Comparison of ENCODE assay signal across 2 cellular contexts in the genomic region with DNA sequence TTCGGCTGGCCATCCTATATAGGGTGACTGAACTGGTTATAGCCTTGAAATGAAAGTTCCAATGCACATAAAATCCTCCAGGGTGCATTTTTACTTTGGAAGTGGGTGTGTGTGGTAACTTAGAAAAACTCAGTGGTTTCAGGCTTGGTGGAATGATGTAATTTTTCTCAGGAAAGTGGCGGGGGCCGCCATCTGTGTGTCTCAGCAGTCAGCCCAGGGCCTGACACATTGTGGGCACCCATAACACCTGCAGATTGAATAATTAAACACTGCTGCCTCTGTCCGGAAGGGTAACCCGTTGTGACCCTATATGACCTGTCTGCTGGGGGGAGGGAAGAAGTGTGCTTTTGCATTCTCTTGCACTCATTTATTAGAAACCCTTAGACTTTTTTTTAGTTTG.
TF ChIP-seq lines count a peak whose summit lies in the region.

No MANE protein-coding gene starts in this region.

TF ChIP-seq in HEK293, 187 proteins besides CTCF, POLR2A, EP300 and RAD21:
- TF ChIP-seq PRDM1 (tag by site-specific recombination; IDR thresholded peaks at IDR 0.05): peak; percentile 10; the same call in 1 of the 2 replicates
- peak; percentile 23; the same call in 1 of the 2 replicates for TF ChIP-seq EGR2 (tag by site-specific recombination; IDR thresholded peaks at IDR 0.05; ENCODE audit: low read depth)
- TF ChIP-seq, protein P1, sequence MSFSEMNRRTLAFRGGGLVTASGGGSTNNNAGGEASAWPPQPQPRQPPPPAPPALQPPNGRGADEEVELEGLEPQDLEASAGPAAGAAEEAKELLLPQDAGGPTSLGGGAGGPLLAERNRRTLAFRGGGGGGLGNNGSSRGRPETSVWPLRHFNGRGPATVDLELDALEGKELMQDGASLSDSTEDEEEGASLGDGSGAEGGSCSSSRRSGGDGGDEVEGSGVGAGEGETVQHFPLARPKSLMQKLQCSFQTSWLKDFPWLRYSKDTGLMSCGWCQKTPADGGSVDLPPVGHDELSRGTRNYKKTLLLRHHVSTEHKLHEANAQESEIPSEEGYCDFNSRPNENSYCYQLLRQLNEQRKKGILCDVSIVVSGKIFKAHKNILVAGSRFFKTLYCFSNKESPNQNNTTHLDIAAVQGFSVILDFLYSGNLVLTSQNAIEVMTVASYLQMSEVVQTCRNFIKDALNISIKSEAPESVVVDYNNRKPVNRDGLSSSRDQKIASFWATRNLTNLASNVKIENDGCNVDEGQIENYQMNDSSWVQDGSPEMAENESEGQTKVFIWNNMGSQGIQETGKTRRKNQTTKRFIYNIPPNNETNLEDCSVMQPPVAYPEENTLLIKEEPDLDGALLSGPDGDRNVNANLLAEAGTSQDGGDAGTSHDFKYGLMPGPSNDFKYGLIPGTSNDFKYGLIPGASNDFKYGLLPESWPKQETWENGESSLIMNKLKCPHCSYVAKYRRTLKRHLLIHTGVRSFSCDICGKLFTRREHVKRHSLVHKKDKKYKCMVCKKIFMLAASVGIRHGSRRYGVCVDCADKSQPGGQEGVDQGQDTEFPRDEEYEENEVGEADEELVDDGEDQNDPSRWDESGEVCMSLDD (tag by site-specific recombination; IDR thresholded peaks at IDR 0.05): no peak
- no peak for TF ChIP-seq ZBTB6 (tag by site-specific recombination; IDR thresholded peaks at IDR 0.05)
- 0 out of 2 replicates have a peak, but pooled peaks have one; percentile 45 for TF ChIP-seq ZNF335 (tag by site-specific recombination; conservative IDR thresholded peaks at IDR 0.05)
- peak; percentile 37 for TF ChIP-seq ZFHX2 (tag by site-specific recombination; conservative IDR thresholded peaks at IDR 0.05)
- TF ChIP-seq, protein P2, sequence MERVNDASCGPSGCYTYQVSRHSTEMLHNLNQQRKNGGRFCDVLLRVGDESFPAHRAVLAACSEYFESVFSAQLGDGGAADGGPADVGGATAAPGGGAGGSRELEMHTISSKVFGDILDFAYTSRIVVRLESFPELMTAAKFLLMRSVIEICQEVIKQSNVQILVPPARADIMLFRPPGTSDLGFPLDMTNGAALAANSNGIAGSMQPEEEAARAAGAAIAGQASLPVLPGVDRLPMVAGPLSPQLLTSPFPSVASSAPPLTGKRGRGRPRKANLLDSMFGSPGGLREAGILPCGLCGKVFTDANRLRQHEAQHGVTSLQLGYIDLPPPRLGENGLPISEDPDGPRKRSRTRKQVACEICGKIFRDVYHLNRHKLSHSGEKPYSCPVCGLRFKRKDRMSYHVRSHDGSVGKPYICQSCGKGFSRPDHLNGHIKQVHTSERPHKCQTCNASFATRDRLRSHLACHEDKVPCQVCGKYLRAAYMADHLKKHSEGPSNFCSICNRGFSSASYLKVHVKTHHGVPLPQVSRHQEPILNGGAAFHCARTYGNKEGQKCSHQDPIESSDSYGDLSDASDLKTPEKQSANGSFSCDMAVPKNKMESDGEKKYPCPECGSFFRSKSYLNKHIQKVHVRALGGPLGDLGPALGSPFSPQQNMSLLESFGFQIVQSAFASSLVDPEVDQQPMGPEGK (tag by site-specific recombination; IDR thresholded peaks at IDR 0.05): peak; percentile 48; the same call in 1 of the 2 replicates

TF ChIP-seq in GM12878, 131 proteins besides CTCF, POLR2A, EP300 and RAD21 (continues in another document):
- TF ChIP-seq TBL1XR1 (IDR thresholded peaks at IDR 0.05; ENCODE audit: low read depth, low read length) (no peak), DPF2 (IDR thresholded peaks at IDR 0.05) (0 out of 2 replicates have a peak, but pooled peaks have one; percentile 46), NFIC (IDR thresholded peaks at IDR 0.05; ENCODE audit: low read depth, low read length) (peak; percentile 46; the same call in 1 of the 2 replicates), SIN3A (IDR thresholded peaks at IDR 0.05; ENCODE audit: low read depth, low read length) (no peak), ZNF274 (IDR thresholded peaks at IDR 0.05; ENCODE audit: insufficient read depth, insufficient read length) (no peak), MTA2 (IDR thresholded peaks at IDR 0.05; ENCODE audit: low read depth) (no peak; the same call in 1 of the 2 replicates), ZBTB40 (IDR thresholded peaks at IDR 0.05; ENCODE audit: borderline replicate concordance) (no peak), FOXK2 (IDR thresholded peaks at IDR 0.05) (no peak), EED (IDR thresholded peaks at IDR 0.05; ENCODE audit: low read depth) (peak; percentile 69), SMAD1 (IDR thresholded peaks at IDR 0.05; ENCODE audit: low read depth, partially characterized antibody) (no peak), NR2C1 (IDR thresholded peaks at IDR 0.05) (peak; percentile 31; the same call in 1 of the 2 replicates), ZBTB4 (CRISPR knock-in tag; IDR thresholded peaks at IDR 0.05) (no peak), IKZF2 (IDR thresholded peaks at IDR 0.05) (peak; percentile 64 to 66; a peak in 3 of 4 replicates), RUNX3 (IDR thresholded peaks at IDR 0.05; ENCODE audit: low read length) (peak; percentile 78), ZNF207 (IDR thresholded peaks at IDR 0.05; ENCODE audit: borderline replicate concordance) (no peak), KAT2A (conservative IDR thresholded peaks at IDR 0.05; ENCODE audit: control insufficient read depth, low read depth, low read length) (no peak), REST (IDR thresholded peaks at IDR 0.05; ENCODE audit: low read depth, low read length) (no peak), RFX5 (IDR thresholded peaks at IDR 0.05; ENCODE audit: low read depth, low read length) (no peak), CEBPB (IDR thresholded peaks at IDR 0.05; ENCODE audit: borderline replicate concordance in 1 of 2, low read depth in 2 of 2, low read length in 2 of 2) (no peak), TCF12 (IDR thresholded peaks at IDR 0.05; ENCODE audit: low read depth, low read length) (no peak), PML (IDR thresholded peaks at IDR 0.05; ENCODE audit: low read length) (no peak), RCOR1 (conservative IDR thresholded peaks at IDR 0.05; ENCODE audit: low read depth, low read length) (no peak), ETV6 (conservative IDR thresholded peaks at IDR 0.05 in 1 of 2, IDR thresholded peaks at IDR 0.05 in 1 of 2; ENCODE audit: borderline replicate concordance in 1 of 2, low read depth in 1 of 2) (no peak), IKZF1 (conservative IDR thresholded peaks at IDR 0.05) (peak; percentile 82), GATAD2B (conservative IDR thresholded peaks at IDR 0.05; ENCODE audit: low read depth) (no peak), ESRRA (IDR thresholded peaks at IDR 0.05; ENCODE audit: low read length) (no peak)
- TF ChIP-seq, protein P3, sequence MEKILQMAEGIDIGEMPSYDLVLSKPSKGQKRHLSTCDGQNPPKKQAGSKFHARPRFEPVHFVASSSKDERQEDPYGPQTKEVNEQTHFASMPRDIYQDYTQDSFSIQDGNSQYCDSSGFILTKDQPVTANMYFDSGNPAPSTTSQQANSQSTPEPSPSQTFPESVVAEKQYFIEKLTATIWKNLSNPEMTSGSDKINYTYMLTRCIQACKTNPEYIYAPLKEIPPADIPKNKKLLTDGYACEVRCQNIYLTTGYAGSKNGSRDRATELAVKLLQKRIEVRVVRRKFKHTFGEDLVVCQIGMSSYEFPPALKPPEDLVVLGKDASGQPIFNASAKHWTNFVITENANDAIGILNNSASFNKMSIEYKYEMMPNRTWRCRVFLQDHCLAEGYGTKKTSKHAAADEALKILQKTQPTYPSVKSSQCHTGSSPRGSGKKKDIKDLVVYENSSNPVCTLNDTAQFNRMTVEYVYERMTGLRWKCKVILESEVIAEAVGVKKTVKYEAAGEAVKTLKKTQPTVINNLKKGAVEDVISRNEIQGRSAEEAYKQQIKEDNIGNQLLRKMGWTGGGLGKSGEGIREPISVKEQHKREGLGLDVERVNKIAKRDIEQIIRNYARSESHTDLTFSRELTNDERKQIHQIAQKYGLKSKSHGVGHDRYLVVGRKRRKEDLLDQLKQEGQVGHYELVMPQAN (conservative IDR thresholded peaks at IDR 0.05): no peak
- TF ChIP-seq, protein P4, sequence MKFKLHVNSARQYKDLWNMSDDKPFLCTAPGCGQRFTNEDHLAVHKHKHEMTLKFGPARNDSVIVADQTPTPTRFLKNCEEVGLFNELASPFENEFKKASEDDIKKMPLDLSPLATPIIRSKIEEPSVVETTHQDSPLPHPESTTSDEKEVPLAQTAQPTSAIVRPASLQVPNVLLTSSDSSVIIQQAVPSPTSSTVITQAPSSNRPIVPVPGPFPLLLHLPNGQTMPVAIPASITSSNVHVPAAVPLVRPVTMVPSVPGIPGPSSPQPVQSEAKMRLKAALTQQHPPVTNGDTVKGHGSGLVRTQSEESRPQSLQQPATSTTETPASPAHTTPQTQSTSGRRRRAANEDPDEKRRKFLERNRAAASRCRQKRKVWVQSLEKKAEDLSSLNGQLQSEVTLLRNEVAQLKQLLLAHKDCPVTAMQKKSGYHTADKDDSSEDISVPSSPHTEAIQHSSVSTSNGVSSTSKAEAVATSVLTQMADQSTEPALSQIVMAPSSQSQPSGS (IDR thresholded peaks at IDR 0.05; ENCODE audit: low read length): peak; percentile 59; the same call in 1 of the 2 replicates
